Comparison of ENCODE assay signal across 1 cellular context in genomic region chr9:121424024-121424432, GRCh38.
TF ChIP-seq lines count a peak whose summit lies in the region.

No MANE protein-coding gene starts in this region.

TF ChIP-seq in HepG2, 621 proteins besides CTCF, POLR2A, EP300 and RAD21 (continued from another document and continues in another):
- TF ChIP-seq SOX5 (CRISPR knock-in tag; IDR thresholded peaks at IDR 0.05; ENCODE audit: borderline replicate concordance) (peak; percentile 80; the same call in 1 of the 2 replicates), ZNF383 (CRISPR knock-in tag; IDR thresholded peaks at IDR 0.05; ENCODE audit: borderline replicate concordance) (no peak), RARA (CRISPR knock-in tag; IDR thresholded peaks at IDR 0.05) (peak; percentile 100), NR2F6 (IDR thresholded peaks at IDR 0.05) (peak; percentile 99), NR2F6 (CRISPR knock-in tag; IDR thresholded peaks at IDR 0.05) (peak; percentile 99), RCOR2 (CRISPR knock-in tag; IDR thresholded peaks at IDR 0.05) (peak; percentile 79), ZUFSP (CRISPR knock-in tag; IDR thresholded peaks at IDR 0.05; ENCODE audit: borderline replicate concordance) (no peak), LCORL (IDR thresholded peaks at IDR 0.05) (no peak), LCORL (CRISPR knock-in tag; IDR thresholded peaks at IDR 0.05) (peak; percentile 66; the same call in 1 of the 2 replicates), FOXP1 (IDR thresholded peaks at IDR 0.05) (peak; percentile 47; the same call in 1 of the 2 replicates), FOXP1 (CRISPR knock-in tag; IDR thresholded peaks at IDR 0.05) (peak; percentile 91), CREM (IDR thresholded peaks at IDR 0.05) (peak; percentile 85), CREM (CRISPR knock-in tag; IDR thresholded peaks at IDR 0.05) (no peak), ZNF567 (CRISPR knock-in tag; IDR thresholded peaks at IDR 0.05; ENCODE audit: borderline replicate concordance) (no peak), ZNF770 (CRISPR knock-in tag; IDR thresholded peaks at IDR 0.05) (peak; percentile 21; the same call in 1 of the 2 replicates), FOXP4 (CRISPR knock-in tag; IDR thresholded peaks at IDR 0.05) (peak; percentile 97), GTF3A (CRISPR knock-in tag; conservative IDR thresholded peaks at IDR 0.05) (no peak), GFI1 (CRISPR knock-in tag; IDR thresholded peaks at IDR 0.05; ENCODE audit: borderline replicate concordance) (peak; percentile 88), PPARG (CRISPR knock-in tag; conservative IDR thresholded peaks at IDR 0.05) (peak; percentile 77), SKIL (CRISPR knock-in tag; IDR thresholded peaks at IDR 0.05; ENCODE audit: borderline replicate concordance) (peak; percentile 31; the same call in 1 of the 2 replicates), HNF1B (CRISPR knock-in tag; IDR thresholded peaks at IDR 0.05) (0 out of 2 replicates have a peak, but pooled peaks have one; percentile 39), E2F5 (CRISPR knock-in tag; conservative IDR thresholded peaks at IDR 0.05) (no peak), SPEN (CRISPR knock-in tag; IDR thresholded peaks at IDR 0.05; ENCODE audit: low read depth) (peak; percentile 53; the same call in 1 of the 2 replicates), CREB1 (IDR thresholded peaks at IDR 0.05) (no peak), CREB1 (CRISPR knock-in tag; IDR thresholded peaks at IDR 0.05) (peak; percentile 24; the same call in 1 of the 2 replicates), ZNF766 (CRISPR knock-in tag; IDR thresholded peaks at IDR 0.05; ENCODE audit: borderline replicate concordance) (no peak), SIX4 (CRISPR knock-in tag; IDR thresholded peaks at IDR 0.05) (peak; percentile 94), MEF2D (CRISPR knock-in tag; IDR thresholded peaks at IDR 0.05) (peak; percentile 67; the same call in 1 of the 2 replicates), IRF2 (CRISPR knock-in tag; IDR thresholded peaks at IDR 0.05) (peak; percentile 74; the same call in 1 of the 2 replicates), YY1 (IDR thresholded peaks at IDR 0.05; ENCODE audit: insufficient read depth, insufficient replicate concordance, low read depth, low read length) (peak; percentile 8), ZFP36 (IDR thresholded peaks at IDR 0.05; ENCODE audit: borderline replicate concordance, low read depth, low read length, partially characterized antibody) (no peak), REPIN1 (CRISPR knock-in tag; IDR thresholded peaks at IDR 0.05; ENCODE audit: borderline replicate concordance, low read depth) (peak; percentile 68; the same call in 1 of the 2 replicates), SOX13 (IDR thresholded peaks at IDR 0.05) (0 out of 2 replicates have a peak, but pooled peaks have one; percentile 47), SOX13 (CRISPR knock-in tag; conservative IDR thresholded peaks at IDR 0.05 in 1 of 2, IDR thresholded peaks at IDR 0.05 in 1 of 2) (peak in 1 of 2 experiments; percentile 80; a peak in 2 of 4 replicates), CBX2 (IDR thresholded peaks at IDR 0.05; ENCODE audit: low read depth, low read length) (no peak), CBX2 (CRISPR knock-in tag; IDR thresholded peaks at IDR 0.05; ENCODE audit: low read depth) (peak; percentile 95; the same call in 1 of the 2 replicates), CBX5 (CRISPR knock-in tag; IDR thresholded peaks at IDR 0.05; ENCODE audit: borderline replicate concordance) (no peak), RXRB (CRISPR knock-in tag; IDR thresholded peaks at IDR 0.05; ENCODE audit: borderline replicate concordance) (peak; percentile 97), ZBTB46 (CRISPR knock-in tag; IDR thresholded peaks at IDR 0.05; ENCODE audit: borderline replicate concordance) (no peak), MYNN (CRISPR knock-in tag; IDR thresholded peaks at IDR 0.05; ENCODE audit: low read depth) (no peak), ZNF205 (CRISPR knock-in tag; IDR thresholded peaks at IDR 0.05) (0 out of 2 replicates have a peak, but pooled peaks have one; percentile 38), NCOA1 (CRISPR knock-in tag; IDR thresholded peaks at IDR 0.05) (0 out of 2 replicates have a peak, but pooled peaks have one; percentile 24), HNF1A (IDR thresholded peaks at IDR 0.05; ENCODE audit: low read depth) (no peak; the same call in 1 of the 2 replicates), HNF1A (CRISPR knock-in tag; IDR thresholded peaks at IDR 0.05; ENCODE audit: borderline replicate concordance) (peak; percentile 76; the same call in 1 of the 2 replicates), BCL6 (CRISPR knock-in tag; IDR thresholded peaks at IDR 0.05) (peak; percentile 90), ZFP36L1 (CRISPR knock-in tag; IDR thresholded peaks at IDR 0.05) (peak; percentile 22; the same call in 1 of the 2 replicates), ELF4 (CRISPR knock-in tag; IDR thresholded peaks at IDR 0.05; ENCODE audit: borderline replicate concordance) (peak; percentile 73; the same call in 1 of the 2 replicates), PITX1 (CRISPR knock-in tag; IDR thresholded peaks at IDR 0.05) (peak; percentile 98), ESRRA (CRISPR knock-in tag; IDR thresholded peaks at IDR 0.05; ENCODE audit: low read depth) (peak; percentile 78; the same call in 1 of the 2 replicates), DDIT3 (CRISPR knock-in tag; IDR thresholded peaks at IDR 0.05) (no peak), CBFB (CRISPR knock-in tag; IDR thresholded peaks at IDR 0.05) (peak; percentile 65), ISL2 (CRISPR knock-in tag; IDR thresholded peaks at IDR 0.05) (peak; percentile 93), MTA1 (CRISPR knock-in tag; IDR thresholded peaks at IDR 0.05; ENCODE audit: borderline replicate concordance) (no peak; the same call in 1 of the 2 replicates), DMAP1 (CRISPR knock-in tag; IDR thresholded peaks at IDR 0.05) (no peak)
